19 cellular contexts compared by ENCODE assay signal in genomic region chr15:77039817-77040216, GRCh38.
"Had no signal": no experiment of that assay in that cellular context is flagged by ENCODE, and none has a peak within 500 bp of the region (broad histone marks: within the 10 kb centered on the region; RNA-seq: fewer than 3 reads in every experiment).

No MANE protein-coding gene starts in this region.

- H3K9me3 ChIP-seq: neutrophil, ovary, prostate gland had no signal

- DNase-seq: activated B cell treated with CpG ODN at 0.5 μM for 24 hours; activated CD4-positive, alpha-beta T cell treated with anti-CD3 and anti-CD28 coated beads for 48 hours; activated naive CD4-positive, alpha-beta T cell treated with anti-CD3 and anti-CD28 coated beads, Interleukin-2, amount 50 U/mL, for 16 hours; anterior cingulate cortex; central memory CD4-positive, alpha-beta T cell; dermis blood vessel endothelial cell; effector CD8-positive, alpha-beta T cell; erythroblast; foreskin fibroblast; ovary; stimulated activated CD4-positive, alpha-beta T cell treated with anti-CD3 and anti-CD28 coated beads, Interleukin-4, amount 100 ng/mL, for 24 hours; stimulated activated naive CD4-positive, alpha-beta T cell treated with Interleukin-2 at 50 U/mL for 16 hours; T-cell had no signal

- H3K4me1 Mint-ChIP-seq: nephron had no signal

- H3K27ac ChIP-seq: ovary, prostate gland had no signal

- H3K36me3 ChIP-seq: ovary, prostate gland had no signal

- H3K4me1 ChIP-seq: prostate gland had no signal

- H3K9me3 Mint-ChIP-seq: activated B cell treated with CpG ODN at 0.5 μM for 24 hours had no signal

- ATAC-seq: left colon, right cardiac atrium had no signal

- H3K4me3 Mint-ChIP-seq: activated B cell treated with CpG ODN at 0.5 μM for 24 hours, brain, nephron, T-cell had no signal

- H3K4me3 ChIP-seq: ovary, prostate gland had no signal

- H3K27me3 ChIP-seq: neutrophil, ovary had no signal

- H3K27me3 Mint-ChIP-seq: activated B cell treated with CpG ODN at 0.5 μM for 24 hours, brain, T-cell had no signal
